Comparison of ENCODE assay signal across 1 cellular context in genomic region chr2:85907671-85908157, GRCh38.
A peak's percentile ranks its signal among the peaks of the same experiment; 100 is the strongest.
TF ChIP-seq lines count a peak whose summit lies in the region.

No MANE protein-coding gene starts in this region.

TF ChIP-seq in HepG2, 621 proteins besides CTCF, POLR2A, EP300 and RAD21 (continued from another document):
- TF ChIP-seq ZNF577 (CRISPR knock-in tag; IDR thresholded peaks at IDR 0.05; ENCODE audit: borderline replicate concordance, low read depth) = no peak
- no peak for TF ChIP-seq HBP1 (CRISPR knock-in tag; IDR thresholded peaks at IDR 0.05; ENCODE audit: low read depth)
- TF ChIP-seq FOXP4 (CRISPR knock-in tag; IDR thresholded peaks at IDR 0.05) = no peak
- no peak for TF ChIP-seq ARID5B (CRISPR knock-in tag; IDR thresholded peaks at IDR 0.05)
- TF ChIP-seq ATF1 (CRISPR knock-in tag; IDR thresholded peaks at IDR 0.05) = 0 out of 2 replicates have a peak, but pooled peaks have one; percentile 22
